In genomic region chr19:5286465-5287029, GRCh38 we compare ENCODE assay signal across 18 cellular contexts. TPM values are rescaled to one million over a fixed set of nuclear protein-coding genes. Genes with fewer than 3 reads are reported as not detected.
"Had no signal": no experiment of that assay in that cellular context is flagged by ENCODE, and none has a peak within 500 bp of the region (broad histone marks: within the 10 kb centered on the region; RNA-seq: fewer than 3 reads in every experiment).

No MANE protein-coding gene starts in this region.

- H3K27me3 ChIP-seq: cardiac muscle cell, uterus had no signal

- H3K27ac Mint-ChIP-seq: activated CD4-positive, alpha-beta memory T cell treated with anti-CD3 and anti-CD28 coated beads, Interleukin-2, amount 10 ng/mL, durations not matched to agents 7 days and 5 days; activated CD4-positive, alpha-beta T cell treated with anti-CD3 and anti-CD28 coated beads for 36 hours; activated T-cell treated with anti-CD3 and anti-CD28 coated beads, Interleukin-2, amount 50 U/mL, for 72 hours; mesothelial cell of epicardium; stimulated activated effector memory CD8-positive, alpha-beta T cell treated with anti-CD3 and anti-CD28 coated beads, Interleukin-12 subunit alpha, Interleukin-12 subunit beta, amount 100 ng/mL, for 72 hours had no signal

- DNase-seq: activated CD4-positive, alpha-beta memory T cell treated with anti-CD3 and anti-CD28 coated beads, Interleukin-2, amount 10 ng/mL, durations not matched to agents 7 days and 5 days; activated CD4-positive, alpha-beta T cell treated with anti-CD3 and anti-CD28 coated beads for 36 hours; activated T-cell treated with anti-CD3 and anti-CD28 coated beads, Interleukin-2, amount 50 U/mL, for 72 hours; effector CD4-positive, alpha-beta T cell; hypothalamus; kidney glomerular epithelial cell; lower lobe of right lung; posterior cingulate gyrus; T-helper 9 cell; uterus had no signal

- ATAC-seq: activated CD4-positive, alpha-beta T cell treated with anti-CD3 and anti-CD28 coated beads for 36 hours; activated T-cell treated with anti-CD3 and anti-CD28 coated beads, Interleukin-2, amount 50 U/mL, for 72 hours; lower lobe of right lung had no signal

- H3K4me3 Mint-ChIP-seq: activated CD4-positive, alpha-beta memory T cell treated with anti-CD3 and anti-CD28 coated beads, Interleukin-2, amount 10 ng/mL, durations not matched to agents 7 days and 5 days; activated CD4-positive, alpha-beta T cell treated with anti-CD3 and anti-CD28 coated beads for 36 hours; activated T-cell treated with anti-CD3 and anti-CD28 coated beads, Interleukin-2, amount 50 U/mL, for 72 hours; mesothelial cell of epicardium; stimulated activated effector memory CD8-positive, alpha-beta T cell treated with anti-CD3 and anti-CD28 coated beads, Interleukin-12 subunit alpha, Interleukin-12 subunit beta, amount 100 ng/mL, for 72 hours had no signal

- H3K4me1 Mint-ChIP-seq: activated CD4-positive, alpha-beta memory T cell treated with anti-CD3 and anti-CD28 coated beads, Interleukin-2, amount 10 ng/mL, durations not matched to agents 7 days and 5 days had no signal

- H3K36me3 ChIP-seq: uterus had no signal

- H3K27ac ChIP-seq: cardiac muscle cell, epithelial cell of prostate, lower lobe of right lung, thoracic aorta, uterus, VCaP had no signal

- H3K4me3 ChIP-seq: cardiac muscle cell, coronary artery, lower lobe of right lung, smooth muscle cell, thoracic aorta, uterus had no signal

- H3K9me3 Mint-ChIP-seq: activated CD4-positive, alpha-beta memory T cell treated with anti-CD3 and anti-CD28 coated beads, Interleukin-2, amount 10 ng/mL, durations not matched to agents 7 days and 5 days; activated T-cell treated with anti-CD3 and anti-CD28 coated beads, Interleukin-2, amount 50 U/mL, for 72 hours; mesothelial cell of epicardium; stimulated activated effector memory CD8-positive, alpha-beta T cell treated with anti-CD3 and anti-CD28 coated beads, Interleukin-12 subunit alpha, Interleukin-12 subunit beta, amount 100 ng/mL, for 72 hours had no signal

- H3K36me3 Mint-ChIP-seq: stimulated activated effector memory CD8-positive, alpha-beta T cell treated with anti-CD3 and anti-CD28 coated beads, Interleukin-12 subunit alpha, Interleukin-12 subunit beta, amount 100 ng/mL, for 72 hours had no signal

- H3K9me3 ChIP-seq: lower lobe of right lung, thoracic aorta, uterus had no signal

RNA-seq across cellular contexts. Expression of gene PTPRS, which starts 54.1 kb away (rescaled TPM):
- total RNA-seq: activated CD4-positive, alpha-beta memory T cell treated with anti-CD3 and anti-CD28 coated beads, Interleukin-2, amount 10 ng/mL, durations not matched to agents 7 days and 5 days had no signal
